In the genomic region with DNA sequence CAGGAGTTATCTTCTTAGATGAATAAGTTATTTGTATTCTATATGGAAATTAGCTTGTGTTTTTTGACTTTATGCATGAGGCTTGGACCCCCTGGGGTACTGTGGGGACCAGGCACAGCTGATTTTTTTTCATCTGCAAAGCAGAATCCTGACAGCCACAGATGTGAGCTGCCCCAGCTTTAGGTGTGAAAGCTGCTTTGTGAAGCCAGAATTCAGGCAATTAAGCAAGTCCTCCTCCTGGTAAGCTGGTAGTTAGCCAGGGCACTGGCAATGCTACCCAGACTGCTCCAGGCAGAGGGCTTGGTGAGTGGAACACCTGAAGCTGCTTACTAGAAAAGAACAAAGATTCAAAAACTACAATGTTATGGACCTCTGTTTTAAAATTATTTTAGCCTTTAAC, we compare ENCODE assay signal across 22 cellular contexts.
"Had no signal": no experiment of that assay in that cellular context is flagged by ENCODE, and none has a peak within 500 bp of the region (broad histone marks: within the 10 kb centered on the region; RNA-seq: fewer than 3 reads in every experiment).

No MANE protein-coding gene starts in this region.

- H3K27ac ChIP-seq: cardiac muscle cell, epithelial cell of prostate, pancreas, right lobe of liver had no signal

- ATAC-seq: activated CD4-positive, alpha-beta T cell treated with anti-CD3 and anti-CD28 coated beads for 36 hours; activated CD8-positive, alpha-beta memory T cell treated with anti-CD3 and anti-CD28 coated beads, Interleukin-2, amount 10 ng/mL, durations not matched to agents 7 days and 5 days; left ventricle myocardium superior; mucosa of descending colon; pancreas; stimulated activated naive CD8-positive, alpha-beta T cell treated with anti-CD3 and anti-CD28 coated beads, Interleukin-15, amount 100 ng/mL, for 72 hours had no signal

- H3K4me1 Mint-ChIP-seq: activated CD4-positive, alpha-beta T cell treated with anti-CD3 and anti-CD28 coated beads for 36 hours; activated CD8-positive, alpha-beta memory T cell treated with anti-CD3 and anti-CD28 coated beads, Interleukin-2, amount 10 ng/mL, durations not matched to agents 7 days and 5 days; activated naive CD8-positive, alpha-beta T cell treated with anti-CD3 and anti-CD28 coated beads, Interleukin-2, amount 10 ng/mL, durations not matched to agents 7 days and 5 days; memory B cell; naive B cell; stimulated activated naive CD8-positive, alpha-beta T cell treated with anti-CD3 and anti-CD28 coated beads, Interleukin-15, amount 100 ng/mL, for 72 hours had no signal

- H3K4me3 ChIP-seq: cardiac muscle cell, mucosa of descending colon, pancreas, right lobe of liver, smooth muscle cell had no signal

- H3K9me3 ChIP-seq: pancreas, right lobe of liver had no signal

- H3K4me3 Mint-ChIP-seq: activated CD4-positive, alpha-beta memory T cell treated with anti-CD3 and anti-CD28 coated beads for 36 hours; activated CD4-positive, alpha-beta T cell treated with anti-CD3 and anti-CD28 coated beads for 36 hours; activated CD8-positive, alpha-beta memory T cell treated with anti-CD3 and anti-CD28 coated beads, Interleukin-2, amount 10 ng/mL, durations not matched to agents 7 days and 5 days; activated naive CD8-positive, alpha-beta T cell treated with anti-CD3 and anti-CD28 coated beads, Interleukin-2, amount 10 ng/mL, durations not matched to agents 7 days and 5 days; memory B cell; naive B cell; stimulated activated naive CD8-positive, alpha-beta T cell treated with anti-CD3 and anti-CD28 coated beads, Interleukin-15, amount 100 ng/mL, for 72 hours; T-helper 2 cell treated with Interferon-gamma antibody and Interleukin-4, amounts not matched to agents 5 μg/mL and 100 μg/mL, for 36 hours; type B pancreatic cell had no signal

- H3K36me3 ChIP-seq: cardiac muscle cell, pancreas, right lobe of liver had no signal

- H3K4me1 ChIP-seq: pancreas, right lobe of liver had no signal

- H3K27ac Mint-ChIP-seq: activated CD4-positive, alpha-beta memory T cell treated with anti-CD3 and anti-CD28 coated beads for 36 hours; activated CD4-positive, alpha-beta T cell treated with anti-CD3 and anti-CD28 coated beads for 36 hours; activated CD8-positive, alpha-beta memory T cell treated with anti-CD3 and anti-CD28 coated beads, Interleukin-2, amount 10 ng/mL, durations not matched to agents 7 days and 5 days; activated naive CD8-positive, alpha-beta T cell treated with anti-CD3 and anti-CD28 coated beads, Interleukin-2, amount 10 ng/mL, durations not matched to agents 7 days and 5 days; activated T-helper 2 cell treated with anti-CD3 and anti-CD28 coated beads, Interferon-gamma antibody, Interleukin-2, Interleukin-4, amounts not matched to agents 10 μg/mL and 5 μg/mL and 100 μg/mL, durations not matched to agents 14 hours and 24 hours and 36 hours; memory B cell; naive B cell; stimulated activated naive CD8-positive, alpha-beta T cell treated with anti-CD3 and anti-CD28 coated beads, Interleukin-15, amount 100 ng/mL, for 72 hours; T-helper 2 cell treated with Interferon-gamma antibody and Interleukin-4, amounts not matched to agents 5 μg/mL and 100 μg/mL, for 36 hours; type B pancreatic cell had no signal

- DNase-seq: activated CD4-positive, alpha-beta memory T cell treated with anti-CD3 and anti-CD28 coated beads for 36 hours; activated CD4-positive, alpha-beta T cell treated with anti-CD3 and anti-CD28 coated beads for 36 hours; activated CD8-positive, alpha-beta memory T cell treated with anti-CD3 and anti-CD28 coated beads, Interleukin-2, amount 10 ng/mL, durations not matched to agents 7 days and 5 days; activated naive CD4-positive, alpha-beta T cell treated with Interleukin-2 at 50 U/mL for 16 hours; activated naive CD8-positive, alpha-beta T cell treated with anti-CD3 and anti-CD28 coated beads, Interleukin-2, amount 10 ng/mL, durations not matched to agents 7 days and 5 days; amygdala; foreskin fibroblast; kidney; left ventricle myocardium superior; mucosa of descending colon; naive B cell; pancreas; right lobe of liver; stimulated activated CD4-positive, alpha-beta T cell treated with anti-CD3 and anti-CD28 coated beads, Interleukin-4, amount 100 ng/mL, for 1 hour; stimulated activated naive CD8-positive, alpha-beta T cell treated with anti-CD3 and anti-CD28 coated beads, Interleukin-15, amount 100 ng/mL, for 72 hours had no signal

- H3K36me3 Mint-ChIP-seq: activated CD4-positive, alpha-beta memory T cell treated with anti-CD3 and anti-CD28 coated beads for 36 hours; activated CD8-positive, alpha-beta memory T cell treated with anti-CD3 and anti-CD28 coated beads, Interleukin-2, amount 10 ng/mL, durations not matched to agents 7 days and 5 days; activated naive CD8-positive, alpha-beta T cell treated with anti-CD3 and anti-CD28 coated beads, Interleukin-2, amount 10 ng/mL, durations not matched to agents 7 days and 5 days; memory B cell; naive B cell; type B pancreatic cell had no signal

- H3K27me3 ChIP-seq: cardiac muscle cell, pancreas, right lobe of liver had no signal

- H3K4me2 ChIP-seq: smooth muscle cell had no signal

- H3K27me3 Mint-ChIP-seq: activated CD4-positive, alpha-beta memory T cell treated with anti-CD3 and anti-CD28 coated beads for 36 hours; activated CD8-positive, alpha-beta memory T cell treated with anti-CD3 and anti-CD28 coated beads, Interleukin-2, amount 10 ng/mL, durations not matched to agents 7 days and 5 days; activated naive CD8-positive, alpha-beta T cell treated with anti-CD3 and anti-CD28 coated beads, Interleukin-2, amount 10 ng/mL, durations not matched to agents 7 days and 5 days; stimulated activated naive CD8-positive, alpha-beta T cell treated with anti-CD3 and anti-CD28 coated beads, Interleukin-15, amount 100 ng/mL, for 72 hours; type B pancreatic cell had no signal
